In genomic region chr10:13270877-13271551, GRCh38 we compare ENCODE assay signal across 10 cellular contexts. TPM values are rescaled to one million over a fixed set of nuclear protein-coding genes. Genes with fewer than 3 reads are reported as not detected.
A peak's percentile ranks its signal among the peaks of the same experiment; 100 is the strongest.
DNase-seq lines count a peak whose midpoint lies in the region; TF ChIP-seq lines count a peak whose summit lies in the region.
"Had no signal": no experiment of that assay in that cellular context is flagged by ENCODE, and none has a peak within 500 bp of the region (broad histone marks: within the 10 kb centered on the region; RNA-seq: fewer than 3 reads in every experiment).

No MANE protein-coding gene starts in this region.

- 37% methylated on average over 9 of the region's 9 CpGs for WGBS in GM23248 (ENCODE audit: low coverage in 1 of 2, low lambda C conversion rate in 2 of 2, missing lambda C conversion rate in 2 of 2), 2 experiments

- H2AFZ ChIP-seq in GM23248 (peak overlapping the region; percentile 12; the same call in 1 of the 2 replicates), OCI-LY1 (ENCODE audit: low read length) (no peak overlapping the region)

- H3K27ac ChIP-seq in GM23248, result no peak overlapping the region
- peak overlapping the region; percentile 86 for H3K27ac ChIP-seq in OCI-LY1 (ENCODE audit: low read depth, low read length, poor library complexity, severe bottlenecking)
- H3K27ac ChIP-seq in skeletal muscle tissue (ENCODE audit: low read depth, low read length), result peak overlapping the region; percentile 47

- H3K4me1 ChIP-seq in GM23248 (ENCODE audit: insufficient read depth) (0 out of 2 replicates have a peak, but pooled peaks cover 8% of the 10 kb centered on the region), OCI-LY1 (ENCODE audit: insufficient read depth, low read length, severe bottlenecking) (peaks cover 21% of the 10 kb centered on the region), skeletal muscle tissue (ENCODE audit: control insufficient read depth in 3 of 3, insufficient read depth in 3 of 3, low read length in 3 of 3) (peaks cover 11 to 17% (median 16%) of the 10 kb centered on the region in 3 donors), BE2C (peaks cover 3% of the 10 kb centered on the region; the same call in 1 of the 2 replicates)

- H3K36me3 ChIP-seq in GM23248 (ENCODE audit: low read depth), result no peaks in the 10 kb centered on the region
- no peaks in the 10 kb centered on the region for H3K36me3 ChIP-seq in OCI-LY1 (ENCODE audit: insufficient read depth, low read length)
- H3K36me3 ChIP-seq in skeletal muscle tissue (ENCODE audit: control insufficient read depth in 3 of 3, insufficient read depth in 3 of 3, low read length in 3 of 3), result no peaks in the 10 kb centered on the region
- H3K36me3 ChIP-seq in BE2C, result no peaks in the 10 kb centered on the region
- no peaks in the 10 kb centered on the region for H3K36me3 ChIP-seq in H7 (replicated peaks; ENCODE audit: control insufficient read depth, insufficient read depth, low read length)

- H3K4me2 ChIP-seq in GM23248 (ENCODE audit: unreplicated experiment) (no peak overlapping the region), OCI-LY1 (ENCODE audit: low read length) (peak overlapping the region; percentile 58; the same call in 1 of the 2 replicates)

- no peak overlapping the region for H3K4me3 ChIP-seq in GM23248
- no peak overlapping the region for H3K4me3 ChIP-seq in OCI-LY1 (ENCODE audit: low read depth, low read length, poor library complexity, severe bottlenecking)
- H3K4me3 ChIP-seq in fibroblast of villous mesenchyme (ENCODE audit: low read depth, low read length), result no peak overlapping the region
- peak overlapping the region in 1 of 3 donors; percentile 57 for H3K4me3 ChIP-seq in skeletal muscle tissue (ENCODE audit: low read length in 3 of 3)
- no peak overlapping the region for H3K4me3 ChIP-seq in BE2C (ENCODE audit: low read depth, low read length)
- no peak overlapping the region for H3K4me3 ChIP-seq in H7 (ENCODE audit: insufficient read depth, low read depth, low read length)

- no peak for TF ChIP-seq CTCF in OCI-LY1 (IDR thresholded peaks at IDR 0.05; ENCODE audit: low read length)
- no peak for TF ChIP-seq CTCF in fibroblast of villous mesenchyme (IDR thresholded peaks at IDR 0.05; ENCODE audit: insufficient read depth, low read depth, low read length)
- no peak for TF ChIP-seq CTCF in BE2C (IDR thresholded peaks at IDR 0.05; ENCODE audit: low read depth, low read length)

- H3K27me3 ChIP-seq in GM23248 (replicated peaks; ENCODE audit: insufficient read depth), result no peaks in the 10 kb centered on the region; the same call in 1 of the 2 replicates
- H3K27me3 ChIP-seq in OCI-LY1 (ENCODE audit: insufficient read depth, low read length), result no peaks in the 10 kb centered on the region
- H3K27me3 ChIP-seq in skeletal muscle tissue (ENCODE audit: control insufficient read depth in 3 of 3, insufficient read depth in 3 of 3, low read length in 3 of 3), result no peaks in the 10 kb centered on the region
- H3K27me3 ChIP-seq in BE2C, result no peaks in the 10 kb centered on the region
- no peaks in the 10 kb centered on the region for H3K27me3 ChIP-seq in H7 (ENCODE audit: control insufficient read depth, insufficient read depth, low read length)

- peak; percentile 78 for DNase-seq in GM23248
- peak; percentile 78 for DNase-seq in fibroblast of villous mesenchyme (ENCODE audit: low read depth)
- DNase-seq in NCI-H1092 (lab: John Stamatoyannopoulos, UW), result no peak
- no peak for DNase-seq in NCI-H146 (lab: John Stamatoyannopoulos, UW)
- DNase-seq in BE2C, result no peak
- no peak for DNase-seq in H7

- in situ Hi-C loops in GM23248 (cut with MboI), result no loop called here

- no peaks in the 10 kb centered on the region for H3K9me2 ChIP-seq in GM23248 (ENCODE audit: insufficient read depth)
- H3K9me2 ChIP-seq in OCI-LY1 (ENCODE audit: low read depth, low read length), result no peaks in the 10 kb centered on the region

- H3K9ac ChIP-seq in GM23248 (no peak overlapping the region), OCI-LY1 (ENCODE audit: low read length) (no peak overlapping the region), skeletal muscle tissue (ENCODE audit: low read depth in 1 of 3, low read length in 3 of 3) (no peak overlapping the region)

- H3K79me2 ChIP-seq in GM23248 (ENCODE audit: insufficient read depth), result no peaks in the 10 kb centered on the region
- no peaks in the 10 kb centered on the region for H3K79me2 ChIP-seq in OCI-LY1 (ENCODE audit: insufficient read depth, low read length)

- no peaks in the 10 kb centered on the region for H3K9me3 ChIP-seq in GM23248 (ENCODE audit: low read depth)
- H3K9me3 ChIP-seq in OCI-LY1 (ENCODE audit: low read length), result no peaks in the 10 kb centered on the region
- no peaks in the 10 kb centered on the region for H3K9me3 ChIP-seq in skeletal muscle tissue (ENCODE audit: control insufficient read depth in 3 of 3, low read length in 3 of 3)
- no peaks in the 10 kb centered on the region for H3K9me3 ChIP-seq in BE2C

- H4K20me1 ChIP-seq in GM23248 (ENCODE audit: insufficient read depth) (no peaks in the 10 kb centered on the region), OCI-LY1 (ENCODE audit: insufficient read depth, low read length) (no peaks in the 10 kb centered on the region)

- H3F3A ChIP-seq in GM23248 (ENCODE audit: insufficient read depth) (peaks cover 3% of the 10 kb centered on the region; the same call in 1 of the 2 replicates), OCI-LY1 (ENCODE audit: insufficient read depth, low read length) (no peaks in the 10 kb centered on the region)

RNA-seq across cellular contexts. Expression of gene PHYH, which starts 28.9 kb away (rescaled TPM):
- 13.4 and 19.1 TPM in 2 replicates for total RNA-seq in GM23248 (2014; rRNA removed; shearing (Covaris generic))
- polyA plus RNA-seq in GM23248 (2016; fragmentation: Nextera tagmentation; extraction: Ambion mirVana), result 29.7 and 30.8 TPM in 2 replicates
- total RNA-seq in fibroblast of villous mesenchyme (14.5 and 16.0 TPM in 2 replicates), skeletal muscle tissue (37.1 TPM)
- 11.7 TPM for polyA plus RNA-seq in BE2C (2012; ENCODE audit: insufficient read depth, insufficient read length, low read depth)
- 12.2 and 14.8 TPM in 2 replicates for total RNA-seq in H7 (2014; rRNA removed; shearing (Covaris generic))

RNA-seq across cellular contexts. Expression of gene UCMA, which starts 36.8 kb away (rescaled TPM):
- total RNA-seq in GM23248 (2014; rRNA removed; shearing (Covaris generic)), result not detected in 2 replicates
- not detected in 2 replicates for polyA plus RNA-seq in GM23248 (2016; fragmentation: Nextera tagmentation; extraction: Ambion mirVana)
- total RNA-seq in fibroblast of villous mesenchyme (not detected in 2 replicates), skeletal muscle tissue (1.6 TPM)
- not detected for polyA plus RNA-seq in BE2C (2012; ENCODE audit: insufficient read depth, insufficient read length, low read depth)
- total RNA-seq in H7 (2014; rRNA removed; shearing (Covaris generic)), result not detected in 2 replicates
- total RNA-seq: endodermal cell had no signal
- polyA plus RNA-seq: immature natural killer cell had no signal

Comparison
In these comparisons a context has a peak if more than half of its experiments do, and no peak if none do; other contexts are left out.
1. DNase-seq: peak in GM23248 (single experiment) and fibroblast of villous mesenchyme (single experiment); none in NCI-H1092 (single experiment), NCI-H146 (single experiment), BE2C (single experiment) and H7 (single experiment).